In genomic region chr4:145639281-145639680, GRCh38 we compare ENCODE assay signal across 25 cellular contexts. TPM values are rescaled to one million over a fixed set of nuclear protein-coding genes. Genes with fewer than 3 reads are reported as not detected.
"Had no signal": no experiment of that assay in that cellular context is flagged by ENCODE, and none has a peak within 500 bp of the region (broad histone marks: within the 10 kb centered on the region; RNA-seq: fewer than 3 reads in every experiment).

No MANE protein-coding gene starts in this region.

- H3K36me3 ChIP-seq: colonic mucosa, neutrophil, sigmoid colon had no signal

- H3K4me3 ChIP-seq: colonic mucosa, esophagus squamous epithelium, hepatocyte, mucosa of descending colon, right atrium auricular region, sigmoid colon, skin epidermis had no signal

- H2AFZ ChIP-seq: hepatocyte had no signal

- H3K4me2 ChIP-seq: hepatocyte had no signal

- H3K27ac ChIP-seq: colonic mucosa, esophagus squamous epithelium, hepatocyte, neutrophil, right atrium auricular region, sigmoid colon, skin epidermis had no signal

- H3K27me3 ChIP-seq: colonic mucosa, esophagus squamous epithelium, hepatocyte, neutrophil, right atrium auricular region, sigmoid colon had no signal

- H3K4me3 Mint-ChIP-seq: naive thymus-derived CD8-positive, alpha-beta T cell had no signal

- H3K9me3 Mint-ChIP-seq: naive thymus-derived CD8-positive, alpha-beta T cell had no signal

- ATAC-seq: left colon; mucosa of descending colon; naive thymus-derived CD8-positive, alpha-beta T cell had no signal

- H3K4me1 ChIP-seq: colonic mucosa, esophagus squamous epithelium had no signal

- H3K9me3 ChIP-seq: colonic mucosa, esophagus squamous epithelium, mucosa of descending colon, neutrophil, right atrium auricular region, sigmoid colon had no signal

- DNase-seq: colonic mucosa; dermis blood vessel endothelial cell; esophagus squamous epithelium; foreskin fibroblast; head of caudate nucleus; left colon; mucosa of descending colon; naive thymus-derived CD8-positive, alpha-beta T cell; posterior cingulate gyrus; sigmoid colon; stimulated activated CD4-positive, alpha-beta T cell treated with anti-CD3 and anti-CD28 coated beads, Interleukin-2, amount 100 ng/mL, for 24 hours; stimulated activated naive CD4-positive, alpha-beta T cell; trophoblast cell had no signal

- H3K79me2 ChIP-seq: hepatocyte had no signal

- H3K27me3 Mint-ChIP-seq: naive thymus-derived CD8-positive, alpha-beta T cell had no signal

RNA-seq across cellular contexts. Expression of gene C4orf51, which starts 40.7 kb away (rescaled TPM):
- total RNA-seq: colonic mucosa; dermis blood vessel endothelial cell; epithelial cell of proximal tubule; esophagus squamous epithelium; hepatocyte; kidney epithelial cell; left colon; liver; lung microvascular endothelial cell; mucosa of descending colon; naive thymus-derived CD8-positive, alpha-beta T cell; osteoblast; right atrium auricular region; sigmoid colon; urinary bladder had no signal
- polyA plus RNA-seq: hepatocyte; liver; naive thymus-derived CD8-positive, alpha-beta T cell; neural cell; sigmoid colon; thymus; urinary bladder had no signal
